In genomic region chr7:41404375-41405074, GRCh38 we compare ENCODE assay signal across 31 cellular contexts.
"Had no signal": no experiment of that assay in that cellular context is flagged by ENCODE, and none has a peak within 500 bp of the region (broad histone marks: within the 10 kb centered on the region; RNA-seq: fewer than 3 reads in every experiment).

No MANE protein-coding gene starts in this region.

- H3K36me3 ChIP-seq: gastrocnemius medialis, left ventricle myocardium inferior, lower lobe of right lung, neutrophil, stomach, thyroid gland had no signal

- H3K4me3 Mint-ChIP-seq: effector memory CD8-positive, alpha-beta T cell; memory B cell; mesothelial cell of epicardium; naive B cell; natural killer cell treated with Interleukin-12 subunit alpha and Interleukin-12 subunit beta and Interleukin-15 and Interleukin-18, amount 100 ng/mL, for 72 hours; neural crest cell; type B pancreatic cell had no signal

- ATAC-seq: effector memory CD8-positive, alpha-beta T cell; esophagus mucosa; gastrocnemius medialis; left cardiac atrium; lower lobe of right lung; mucosa of descending colon; natural killer cell treated with Interleukin-12 subunit alpha and Interleukin-12 subunit beta and Interleukin-15 and Interleukin-18, amount 100 ng/mL, for 72 hours; sciatic nerve had no signal

- H3K9ac ChIP-seq: parathyroid adenoma had no signal

- DNase-seq: cerebellar nuclear complex; cortex of kidney; effector memory CD8-positive, alpha-beta T cell; foreskin fibroblast; gastrocnemius medialis; head of caudate nucleus; left cardiac atrium; left ventricle myocardium inferior; lower lobe of right lung; mucosa of descending colon; naive B cell; stimulated activated CD4-positive, alpha-beta T cell treated with anti-CD3 and anti-CD28 coated beads, Interleukin-12 subunit alpha, Interleukin-12 subunit beta, amount 100 ng/mL, for 4 hours; stimulated activated CD4-positive, alpha-beta T cell treated with anti-CD3 and anti-CD28 coated beads, Interleukin-1b, Interleukin-23, amount 100 ng/mL, for 48 hours; stimulated activated CD4-positive, alpha-beta T cell treated with anti-CD3 and anti-CD28 coated beads, Interleukin-4, amount 100 ng/mL, for 1 hour; stimulated activated CD8-positive, alpha-beta memory T cell treated with anti-CD3 and anti-CD28 coated beads, Interleukin-4, amount 100 ng/mL, for 48 hours; stimulated activated naive CD4-positive, alpha-beta T cell; stomach; thyroid gland had no signal

- H2AFZ ChIP-seq: parathyroid adenoma had no signal

- H3K79me2 ChIP-seq: parathyroid adenoma had no signal

- H3K27me3 Mint-ChIP-seq: effector memory CD8-positive, alpha-beta T cell; natural killer cell treated with Interleukin-12 subunit alpha and Interleukin-12 subunit beta and Interleukin-15 and Interleukin-18, amount 100 ng/mL, for 72 hours; type B pancreatic cell had no signal

- FAIRE-seq: endometrium had no signal

- H3K27ac ChIP-seq: epithelial cell of prostate, gastrocnemius medialis, left ventricle myocardium inferior, lower lobe of right lung, neutrophil, parathyroid adenoma, stomach, thyroid gland had no signal

- H3K4me1 ChIP-seq: gastrocnemius medialis, left ventricle myocardium inferior, lower lobe of right lung, parathyroid adenoma, stomach, thyroid gland had no signal

- H3K4me1 Mint-ChIP-seq: memory B cell, naive B cell, neural crest cell had no signal

- H3K36me3 Mint-ChIP-seq: memory B cell; mesothelial cell of epicardium; naive B cell; natural killer cell treated with Interleukin-12 subunit alpha and Interleukin-12 subunit beta and Interleukin-15 and Interleukin-18, amount 100 ng/mL, for 72 hours; type B pancreatic cell had no signal

- H3K4me3 ChIP-seq: gastrocnemius medialis, left ventricle myocardium inferior, lower lobe of right lung, mucosa of descending colon, smooth muscle cell, stomach, thyroid gland had no signal

- H3K27ac Mint-ChIP-seq: effector memory CD8-positive, alpha-beta T cell; memory B cell; mesothelial cell of epicardium; natural killer cell treated with Interleukin-12 subunit alpha and Interleukin-12 subunit beta and Interleukin-15 and Interleukin-18, amount 100 ng/mL, for 72 hours; progenitor cell of endocrine pancreas; type B pancreatic cell had no signal

- H3K9me3 ChIP-seq: gastrocnemius medialis, left ventricle myocardium inferior, lower lobe of right lung, mucosa of descending colon, neutrophil, stomach, thyroid gland had no signal

- H3K9me3 Mint-ChIP-seq: memory B cell, neural crest cell, type B pancreatic cell had no signal

- H3K27me3 ChIP-seq: gastrocnemius medialis, neutrophil, stomach, thyroid gland had no signal

- H3K4me2 ChIP-seq: smooth muscle cell had no signal
